ENCODE assay signal across 9 cellular contexts in genomic region chr21:44107589-44107988, GRCh38. TPM values are rescaled to one million over a fixed set of nuclear protein-coding genes. Genes with fewer than 3 reads are reported as not detected.
DNase-seq lines count a peak whose midpoint lies in the region; ATAC-seq and TF ChIP-seq lines count a peak whose summit lies in the region.
"Not testable (repeated sequence)": the region's sequence is repeated elsewhere in the genome, so short reads cannot be mapped to it uniquely, and the experiment has no call there.
"Had no signal": no experiment of that assay in that cellular context is flagged by ENCODE, and none has a peak within 500 bp of the region (broad histone marks: within the 10 kb centered on the region; RNA-seq: fewer than 3 reads in every experiment).

No MANE protein-coding gene starts in this region.

- H3K36me3 Mint-ChIP-seq in T-helper 17 cell (ENCODE audit: low read depth): not testable (repeated sequence)

- H3K9me3 ChIP-seq in T-helper 17 cell (ENCODE audit: control insufficient read depth, low read length, poor library complexity, severe bottlenecking); breast epithelium; right cardiac atrium (ENCODE audit: control insufficient read depth, low read length); ovary; transverse colon: not testable (repeated sequence)

- H3K4me1 Mint-ChIP-seq in T-helper 17 cell: not testable (repeated sequence)

- H3K4me3 Mint-ChIP-seq in T-helper 17 cell: not testable (repeated sequence)

- H3K27me3 ChIP-seq in breast epithelium; right cardiac atrium (ENCODE audit: control insufficient read depth, insufficient read depth); ovary; transverse colon: not testable (repeated sequence)

- intact Hi-C loops in breast epithelium (cut with DNase I; ENCODE audit: low total_unique reads); right cardiac atrium (cut with DNase I); ovary (cut with DNase I); transverse colon (cut with DNase I; ENCODE audit: low total_unique reads): not testable (repeated sequence)

- not testable (repeated sequence) for TF ChIP-seq EP300 in ovary (IDR thresholded peaks at IDR 0.05); transverse colon (IDR thresholded peaks at IDR 0.05; ENCODE audit: low read depth)

- not testable (repeated sequence) for H3K27ac Mint-ChIP-seq in T-helper 17 cell

- no CpG with 5 or more reads among the region's 31 CpGs for WGBS in right cardiac atrium
- WGBS in ovary, 3 donors: no CpG with 5 or more reads among the region's 31 CpGs
- WGBS in transverse colon (ENCODE audit: low coverage in 1 of 2), 2 donors: no CpG with 5 or more reads among the region's 31 CpGs

- H3K27me3 Mint-ChIP-seq in T-helper 17 cell: not testable (repeated sequence)

- not testable (repeated sequence) for TF ChIP-seq CTCF in GM12864 (IDR thresholded peaks at IDR 0.05; ENCODE audit: low read depth, low read length, missing control alignments); breast epithelium (IDR thresholded peaks at IDR 0.05); ovary (IDR thresholded peaks at IDR 0.05); transverse colon (IDR thresholded peaks at IDR 0.05)

- H3K4me3 ChIP-seq in GM12864 (ENCODE audit: low read depth, low read length) (peak overlapping the region; percentile 46), breast epithelium (peak overlapping the region; percentile 32 to 63 (median 47)), ovary (peak overlapping the region; percentile 36), transverse colon (peak overlapping the region in 2 of 4 donors; percentile 30 to 39)
- not testable (repeated sequence) for H3K4me3 ChIP-seq in right cardiac atrium (ENCODE audit: low read length)

- not testable (repeated sequence) for H3K27ac ChIP-seq in breast epithelium; right cardiac atrium (ENCODE audit: low read length); ovary
- H3K27ac ChIP-seq in transverse colon: peak overlapping the region in 3 of 4 donors; percentile 46 to 80 (median 64)

- peak; percentile 19 for ATAC-seq in GM21825 (IDR thresholded peaks at IDR 0.05; ENCODE audit: unreplicated experiment)
- peak; percentile 14 for ATAC-seq in HG03196 (IDR thresholded peaks at IDR 0.05; ENCODE audit: unreplicated experiment)
- ATAC-seq in T-helper 17 cell: peak; percentile 36
- ATAC-seq in right cardiac atrium: peak; percentile 59 to 75

- TF ChIP-seq POLR2A in breast epithelium (IDR thresholded peaks at IDR 0.05); ovary (IDR thresholded peaks at IDR 0.05); transverse colon (IDR thresholded peaks at IDR 0.05): not testable (repeated sequence)

- DNase-seq in GM12864 (ENCODE audit: low read depth); T-helper 17 cell; breast epithelium (ENCODE audit: low spot score in 2 of 2); right cardiac atrium; ovary; transverse colon: not testable (repeated sequence)

- in situ Hi-C loops in transverse colon (cut with MboI; ENCODE audit: low pct_ligation_motif_present in 1 of 4, low pct_unique_long_range_greater_than_20kb in 1 of 4, low sequenced_read_pairs in 3 of 4): not testable (repeated sequence)

- H3K4me1 ChIP-seq in breast epithelium; right cardiac atrium (ENCODE audit: control insufficient read depth, insufficient read depth, low read length); ovary (ENCODE audit: insufficient read depth); transverse colon: not testable (repeated sequence)

- not testable (repeated sequence) for H3K36me3 ChIP-seq in breast epithelium, ovary, transverse colon

RNA-seq across cellular contexts. Expression of gene PWP2, which starts 0.4 kb away (rescaled TPM):
- total RNA-seq in T-helper 17 cell (10 to 100 TPM; 21.9 to 28.7 TPM), breast epithelium (1 to 10 TPM; 5.8 to 9.5 (median 6.9) TPM), right cardiac atrium (1 to 10 TPM in 3 of 4 donors, under 1 TPM in 1; 0.94 to 8.9 (median 2.3) TPM), ovary (1 to 10 TPM; 1.9 to 9.3 (median 4.4) TPM), transverse colon (10 to 100 TPM in 3 of 4 donors, not detected in 1; 11.9 to 19.9 (median 12.1) TPM)
- polyA plus RNA-seq in right cardiac atrium (1.6 TPM), ovary (1 to 10 TPM; 1.2 to 4.0 TPM)

RNA-seq across cellular contexts. Expression of gene GATD3, which starts 25.9 kb away (rescaled TPM):
- 10 to 100 TPM; 39.8 to 50.5 TPM for total RNA-seq in T-helper 17 cell
- 10 to 100 TPM in 1 of 3 donors, 1 to 10 TPM in 2; 8.8 to 10.7 (median 9.5) TPM for total RNA-seq in breast epithelium
- total RNA-seq in right cardiac atrium: 10 to 100 TPM in 3 of 4 donors, 1 to 10 TPM in 1; 7.0 to 83.1 (median 14.1) TPM
- polyA plus RNA-seq in right cardiac atrium: 12.1 TPM
- 10 to 100 TPM in 5 of 7 donors, 1 to 10 TPM in 2; 5.6 to 16.4 (median 11.7) TPM for total RNA-seq in ovary
- polyA plus RNA-seq in ovary: 1 to 10 TPM; 4.3 to 7.4 TPM
- 10 to 100 TPM in 3 of 4 donors, 1 to 10 TPM in 1; 3.6 to 71.1 (median 15.9) TPM for total RNA-seq in transverse colon
- total RNA-seq: ascending aorta had no signal

Comparison
In these comparisons a context has a peak if more than half of its experiments do, and no peak if none do; other contexts are left out.
1. ATAC-seq: peak in every context shown above with its lines; median percentile 67 in right cardiac atrium; 36 in T-helper 17 cell; 19 in GM21825; 14 in HG03196.